Comparison of ENCODE assay signal across 17 cellular contexts in the genomic region with DNA sequence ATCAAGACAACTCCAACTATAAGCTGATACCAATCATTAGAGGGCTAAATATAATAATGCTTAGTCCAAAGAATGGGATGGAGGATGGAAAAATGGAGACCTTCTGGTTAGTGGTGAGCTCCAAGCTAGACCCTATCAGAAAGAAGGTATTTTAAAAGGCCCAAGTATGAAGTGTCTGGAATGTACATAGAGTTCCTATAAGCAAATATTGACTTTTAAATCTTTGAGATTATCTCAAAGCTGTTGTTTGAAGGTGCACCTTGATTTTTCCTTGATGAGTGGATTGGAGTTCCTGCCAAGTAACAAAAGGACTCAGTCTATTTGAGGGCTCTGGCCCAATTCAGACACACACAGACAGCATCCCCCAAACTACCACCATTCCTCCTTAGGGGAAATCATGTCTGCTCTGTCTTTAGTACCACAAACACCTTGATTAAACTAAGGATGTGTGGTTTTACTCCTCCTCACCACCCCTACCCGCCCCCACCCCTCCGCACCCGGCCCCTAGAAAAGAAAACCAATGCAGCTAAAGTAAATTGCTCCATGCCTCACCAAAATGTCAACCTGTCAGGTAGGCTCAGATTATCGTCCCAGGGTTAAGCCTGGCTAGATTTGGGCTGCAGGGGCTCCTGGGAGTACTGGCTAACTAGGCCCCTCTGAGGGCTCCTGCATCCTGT. TPM values are rescaled to one million over a fixed set of nuclear protein-coding genes. Genes with fewer than 3 reads are reported as not detected.
DNase-seq lines count a peak whose midpoint lies in the region; ATAC-seq lines count a peak whose summit lies in the region.
"Had no signal": no experiment of that assay in that cellular context is flagged by ENCODE, and none has a peak within 500 bp of the region (broad histone marks: within the 10 kb centered on the region; RNA-seq: fewer than 3 reads in every experiment).

No MANE protein-coding gene starts in this region.

- DNase-seq in activated CD8-positive, alpha-beta memory T cell treated with anti-CD3 and anti-CD28 coated beads, Interleukin-2, amount 10 ng/mL, durations not matched to agents 7 days and 5 days = no peak
- DNase-seq in activated CD8-positive, alpha-beta memory T cell treated with anti-CD3 and anti-CD28 coated beads for 24 hours = no peak
- no peak for DNase-seq in central memory CD8-positive, alpha-beta T cell (ENCODE audit: low spot score in 2 of 2)
- DNase-seq in stimulated activated naive CD8-positive, alpha-beta T cell treated with anti-CD3 and anti-CD28 coated beads, Interleukin-15, amount 100 ng/mL, for 72 hours = no peak
- DNase-seq in NCI-H146 (lab: John Stamatoyannopoulos, UW) (no peak), T1000 (lab: John Stamatoyannopoulos, UW) (no peak)
- no peak for DNase-seq in stimulated activated CD4-positive, alpha-beta T cell treated with anti-CD3 and anti-CD28 coated beads, Interleukin-4, amount 100 ng/mL, for 1 hour
- DNase-seq: ACHN; anterior cingulate cortex; effector memory CD4-positive, alpha-beta T cell; heart right ventricle; islet precursor cell; NCI-H1694 treated with DMSO at 0.1 percent for 48 hours; NCI-H226; WERI-Rb-1 had no signal

- no peak overlapping the region for H3K4me3 Mint-ChIP-seq in activated CD8-positive, alpha-beta memory T cell treated with anti-CD3 and anti-CD28 coated beads, Interleukin-2, amount 10 ng/mL, durations not matched to agents 7 days and 5 days
- peak overlapping the region; percentile 62 for H3K4me3 Mint-ChIP-seq in T-helper 1 cell treated with Interleukin-12 subunit alpha and Interleukin-12 subunit beta and Interleukin-4 antibody, amounts not matched to agents 30 μg/mL and 1 μg/mL, for 36 hours
- H3K4me3 Mint-ChIP-seq in central memory CD8-positive, alpha-beta T cell = peak overlapping the region; percentile 61
- peak overlapping the region; percentile 25 to 49 for H3K4me3 Mint-ChIP-seq in stimulated activated naive CD8-positive, alpha-beta T cell treated with anti-CD3 and anti-CD28 coated beads, Interleukin-15, amount 100 ng/mL, for 72 hours
- H3K4me3 Mint-ChIP-seq: memory B cell had no signal

- H3K4me1 Mint-ChIP-seq in activated CD8-positive, alpha-beta memory T cell treated with anti-CD3 and anti-CD28 coated beads, Interleukin-2, amount 10 ng/mL, durations not matched to agents 7 days and 5 days = peaks cover 59% of the 10 kb centered on the region
- H3K4me1 Mint-ChIP-seq in T-helper 1 cell treated with Interleukin-12 subunit alpha and Interleukin-12 subunit beta and Interleukin-4 antibody, amounts not matched to agents 30 μg/mL and 1 μg/mL, for 36 hours (ENCODE audit: low read depth) = peaks cover 62% of the 10 kb centered on the region
- H3K4me1 Mint-ChIP-seq in central memory CD8-positive, alpha-beta T cell = peaks cover 71% of the 10 kb centered on the region
- peaks cover 58% of the 10 kb centered on the region for H3K4me1 Mint-ChIP-seq in stimulated activated naive CD8-positive, alpha-beta T cell treated with anti-CD3 and anti-CD28 coated beads, Interleukin-15, amount 100 ng/mL, for 72 hours
- H3K4me1 Mint-ChIP-seq: memory B cell had no signal

- ATAC-seq in activated CD8-positive, alpha-beta memory T cell treated with anti-CD3 and anti-CD28 coated beads, Interleukin-2, amount 10 ng/mL, durations not matched to agents 7 days and 5 days = no peak
- ATAC-seq in central memory CD8-positive, alpha-beta T cell (replicated peaks; ENCODE audit: extremely low read depth, poor library complexity, severe bottlenecking) = no peak
- no peak for ATAC-seq in stimulated activated naive CD8-positive, alpha-beta T cell treated with anti-CD3 and anti-CD28 coated beads, Interleukin-15, amount 100 ng/mL, for 72 hours
- ATAC-seq: heart right ventricle had no signal

- H3K9me3 Mint-ChIP-seq in activated CD8-positive, alpha-beta memory T cell treated with anti-CD3 and anti-CD28 coated beads, Interleukin-2, amount 10 ng/mL, durations not matched to agents 7 days and 5 days (ENCODE audit: low read depth) = peaks cover 11% of the 10 kb centered on the region
- H3K9me3 Mint-ChIP-seq in T-helper 1 cell treated with Interleukin-12 subunit alpha and Interleukin-12 subunit beta and Interleukin-4 antibody, amounts not matched to agents 30 μg/mL and 1 μg/mL, for 36 hours = peaks cover 16% of the 10 kb centered on the region
- H3K9me3 Mint-ChIP-seq in central memory CD8-positive, alpha-beta T cell = peaks cover 5% of the 10 kb centered on the region
- H3K9me3 Mint-ChIP-seq in stimulated activated naive CD8-positive, alpha-beta T cell treated with anti-CD3 and anti-CD28 coated beads, Interleukin-15, amount 100 ng/mL, for 72 hours = peaks cover 8% of the 10 kb centered on the region in 2 donors

- peak overlapping the region; percentile 82 for H3K27ac Mint-ChIP-seq in activated CD8-positive, alpha-beta memory T cell treated with anti-CD3 and anti-CD28 coated beads, Interleukin-2, amount 10 ng/mL, durations not matched to agents 7 days and 5 days
- H3K27ac Mint-ChIP-seq in T-helper 1 cell treated with Interleukin-12 subunit alpha and Interleukin-12 subunit beta and Interleukin-4 antibody, amounts not matched to agents 30 μg/mL and 1 μg/mL, for 36 hours = peak overlapping the region; percentile 87
- peak overlapping the region; percentile 97 for H3K27ac Mint-ChIP-seq in central memory CD8-positive, alpha-beta T cell (ENCODE audit: low read depth)
- peak overlapping the region; percentile 63 to 91 for H3K27ac Mint-ChIP-seq in stimulated activated naive CD8-positive, alpha-beta T cell treated with anti-CD3 and anti-CD28 coated beads, Interleukin-15, amount 100 ng/mL, for 72 hours
- H3K27ac Mint-ChIP-seq: memory B cell had no signal

- no peaks in the 10 kb centered on the region for H3K27me3 Mint-ChIP-seq in activated CD8-positive, alpha-beta memory T cell treated with anti-CD3 and anti-CD28 coated beads, Interleukin-2, amount 10 ng/mL, durations not matched to agents 7 days and 5 days
- H3K27me3 Mint-ChIP-seq in T-helper 1 cell treated with Interleukin-12 subunit alpha and Interleukin-12 subunit beta and Interleukin-4 antibody, amounts not matched to agents 30 μg/mL and 1 μg/mL, for 36 hours (ENCODE audit: low read depth) = no peaks in the 10 kb centered on the region
- no peaks in the 10 kb centered on the region for H3K27me3 Mint-ChIP-seq in central memory CD8-positive, alpha-beta T cell
- H3K27me3 Mint-ChIP-seq in stimulated activated naive CD8-positive, alpha-beta T cell treated with anti-CD3 and anti-CD28 coated beads, Interleukin-15, amount 100 ng/mL, for 72 hours = no peaks in the 10 kb centered on the region

- peaks cover 20% of the 10 kb centered on the region for H3K36me3 Mint-ChIP-seq in activated CD8-positive, alpha-beta memory T cell treated with anti-CD3 and anti-CD28 coated beads, Interleukin-2, amount 10 ng/mL, durations not matched to agents 7 days and 5 days
- H3K36me3 Mint-ChIP-seq in T-helper 1 cell treated with Interleukin-12 subunit alpha and Interleukin-12 subunit beta and Interleukin-4 antibody, amounts not matched to agents 30 μg/mL and 1 μg/mL, for 36 hours (ENCODE audit: low read depth) = peaks cover 19% of the 10 kb centered on the region
- H3K36me3 Mint-ChIP-seq in central memory CD8-positive, alpha-beta T cell (ENCODE audit: insufficient read depth) = peaks cover 10% of the 10 kb centered on the region
- H3K36me3 Mint-ChIP-seq: memory B cell had no signal

- CTCF ChIA-PET in activated CD8-positive, alpha-beta memory T cell treated with anti-CD3 and anti-CD28 coated beads, Interleukin-2, amount 10 ng/mL, durations not matched to agents 7 days and 5 days (lab: Charles Lee) = interaction anchor here (1.1 kb wide), 1 partner anchor 233 kb away, joined by 3 read pairs; no protein-coding TSS in a partner anchor

RNA-seq across cellular contexts. Expression of gene CDC7, which starts 59.3 kb away (rescaled TPM):
- 10 to 100 TPM; 39.5 to 39.7 TPM for total RNA-seq in activated CD8-positive, alpha-beta memory T cell treated with anti-CD3 and anti-CD28 coated beads, Interleukin-2, amount 10 ng/mL, durations not matched to agents 7 days and 5 days
